Comparison of ENCODE assay signal across 8 cellular contexts in genomic region chr10:113854019-113854756, GRCh38. TPM values are rescaled to one million over a fixed set of nuclear protein-coding genes. Genes with fewer than 3 reads are reported as not detected.
DNase-seq lines count a peak whose midpoint lies in the region; ATAC-seq and TF ChIP-seq lines count a peak whose summit lies in the region.

DCLRE1A (minus strand) TSS chr10:113854082; CDS start chr10:113853182, 900 bp downstream.
NHLRC2 (plus strand) TSS chr10:113854661; CDS start chr10:113854873, 212 bp downstream.

- DNase-seq in NCI-H510A treated with DMSO at 0.1 percent for 48 hours (lab: John Stamatoyannopoulos, UW) = peak; percentile 90
- peak; percentile 77 for DNase-seq in activated CD4-positive, alpha-beta T cell treated with anti-CD3 and anti-CD28 coated beads for 48 hours
- peak; percentile 87 for DNase-seq in colonic mucosa
- peak; percentile 94 for DNase-seq in left kidney (ENCODE audit: low read depth, low spot score)
- peak; percentile 66 for DNase-seq in stimulated activated CD4-positive, alpha-beta T cell treated with anti-CD3 and anti-CD28 coated beads, Interleukin-1b, Interleukin-23, amount 100 ng/mL, for 48 hours

- H3K79me2 ChIP-seq in ACC112 (ENCODE audit: control insufficient read depth, insufficient read depth, low read length, unreplicated experiment) = peaks cover 32% of the 10 kb centered on the region

- no peaks in the 10 kb centered on the region for H3K9me3 ChIP-seq in colonic mucosa

- ATAC-seq in GM18873 (IDR thresholded peaks at IDR 0.05; ENCODE audit: low FRiP score, unreplicated experiment) (peak; percentile 28), HG03159 (IDR thresholded peaks at IDR 0.05; ENCODE audit: unreplicated experiment) (peak; percentile 33)

- H3K4me1 ChIP-seq in ACC112 (ENCODE audit: control insufficient read depth, insufficient read depth, low read length, unreplicated experiment) (peaks cover 32% of the 10 kb centered on the region), colonic mucosa (peaks cover 16% of the 10 kb centered on the region)

- H3K4me3 ChIP-seq in ACC112 (ENCODE audit: low read depth, low read length) (peak within 1 kb of the TSS; percentile 85), colonic mucosa (peak within 1 kb of the TSS; percentile 96)

- TF ChIP-seq CTCF in colonic mucosa (IDR thresholded peaks at IDR 0.05) = no peak

- H3K9ac ChIP-seq in colonic mucosa (ENCODE audit: low read depth in 2 of 2, low read length in 2 of 2) = peak within 1 kb of the TSS; percentile 81 to 85

- H3K27me3 ChIP-seq in ACC112 (ENCODE audit: insufficient read depth, low read length) (no peaks in the 10 kb centered on the region), colonic mucosa (no peaks in the 10 kb centered on the region)

- intact Hi-C loops in colonic mucosa (cut with DNase I) = loop anchor here (10.0 kb wide), 1 partner anchor 149 kb away; no protein-coding TSS in a partner anchor

- H3K36me3 ChIP-seq in ACC112 (ENCODE audit: insufficient read depth, low read length) = peaks cover 8% of the 10 kb centered on the region
- H3K36me3 ChIP-seq in colonic mucosa = no peaks in the 10 kb centered on the region

- H2AFZ ChIP-seq in ACC112 (ENCODE audit: low read length, unreplicated experiment) = peak within 1 kb of the TSS; percentile 97

- H3K27ac ChIP-seq in ACC112 (ENCODE audit: low read depth, low read length) (peak within 1 kb of the TSS; percentile 58), colonic mucosa (peak within 1 kb of the TSS; percentile 81)

RNA-seq across cellular contexts. Expression of gene DCLRE1A, which starts in this region (rescaled TPM):
- 1 to 10 TPM; 6.2 to 8.5 TPM for total RNA-seq in colonic mucosa

RNA-seq across cellular contexts. Expression of gene NHLRC2, which starts in this region (rescaled TPM):
- total RNA-seq in colonic mucosa = 10 to 100 TPM; 31.2 to 46.1 TPM

Comparison
In these comparisons a context has a peak if more than half of its experiments do, and no peak if none do; other contexts are left out.
1. Peak in every context shown above with its lines: DNase-seq, ATAC-seq, H3K4me3 ChIP-seq and H3K27ac ChIP-seq.